ENCODE assay signal across 1 cellular context in the genomic region with DNA sequence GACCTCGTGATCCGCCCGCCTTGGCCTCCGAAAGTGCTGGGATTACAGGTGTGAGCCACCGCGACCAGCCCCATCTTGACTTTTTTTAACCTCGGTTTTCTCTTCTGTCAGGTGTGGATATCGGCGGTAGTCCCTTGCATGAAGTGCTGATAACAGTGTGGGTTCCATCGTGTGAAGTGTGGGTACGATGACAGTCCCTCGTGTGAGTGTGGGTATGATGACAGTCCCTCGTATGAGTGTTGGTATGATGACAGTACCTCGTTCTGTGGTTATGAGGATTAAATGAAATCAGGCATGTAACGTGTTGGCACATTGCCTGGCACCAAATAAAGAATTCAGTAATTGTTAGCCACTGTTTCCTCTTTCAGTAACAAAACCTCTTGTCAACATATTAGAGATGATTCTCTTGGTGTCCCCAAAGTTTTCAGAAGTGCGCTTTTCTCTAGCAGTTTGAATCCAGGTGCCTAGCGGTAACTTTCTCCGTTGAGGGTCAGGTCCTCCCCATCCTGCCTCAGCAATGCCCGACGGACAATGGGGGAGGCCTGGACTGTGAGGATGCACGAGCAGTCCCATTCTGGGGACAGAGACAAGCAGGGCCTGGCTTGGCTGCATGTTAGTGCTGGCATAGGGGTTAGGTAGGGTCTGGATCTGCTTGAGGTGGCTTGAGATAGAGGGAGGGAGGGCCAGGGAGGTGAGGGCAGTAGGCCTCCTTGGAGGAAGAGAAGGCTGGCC.
TF ChIP-seq lines count a peak whose summit lies in the region.

No MANE protein-coding gene starts in this region.

TF ChIP-seq in GM12878, 131 proteins besides CTCF, POLR2A, EP300 and RAD21 (continued from another document and continues in another):
- TF ChIP-seq, protein P1, sequence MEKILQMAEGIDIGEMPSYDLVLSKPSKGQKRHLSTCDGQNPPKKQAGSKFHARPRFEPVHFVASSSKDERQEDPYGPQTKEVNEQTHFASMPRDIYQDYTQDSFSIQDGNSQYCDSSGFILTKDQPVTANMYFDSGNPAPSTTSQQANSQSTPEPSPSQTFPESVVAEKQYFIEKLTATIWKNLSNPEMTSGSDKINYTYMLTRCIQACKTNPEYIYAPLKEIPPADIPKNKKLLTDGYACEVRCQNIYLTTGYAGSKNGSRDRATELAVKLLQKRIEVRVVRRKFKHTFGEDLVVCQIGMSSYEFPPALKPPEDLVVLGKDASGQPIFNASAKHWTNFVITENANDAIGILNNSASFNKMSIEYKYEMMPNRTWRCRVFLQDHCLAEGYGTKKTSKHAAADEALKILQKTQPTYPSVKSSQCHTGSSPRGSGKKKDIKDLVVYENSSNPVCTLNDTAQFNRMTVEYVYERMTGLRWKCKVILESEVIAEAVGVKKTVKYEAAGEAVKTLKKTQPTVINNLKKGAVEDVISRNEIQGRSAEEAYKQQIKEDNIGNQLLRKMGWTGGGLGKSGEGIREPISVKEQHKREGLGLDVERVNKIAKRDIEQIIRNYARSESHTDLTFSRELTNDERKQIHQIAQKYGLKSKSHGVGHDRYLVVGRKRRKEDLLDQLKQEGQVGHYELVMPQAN (conservative IDR thresholded peaks at IDR 0.05), result no peak
- TF ChIP-seq PAX5 (IDR thresholded peaks at IDR 0.05; ENCODE audit: borderline replicate concordance, low read depth, low read length), result no peak; the same call in 1 of the 2 replicates
- TF ChIP-seq PML (IDR thresholded peaks at IDR 0.05; ENCODE audit: low read length), result no peak
- TF ChIP-seq NR2C1 (IDR thresholded peaks at IDR 0.05), result no peak
- TF ChIP-seq ZBED1 (IDR thresholded peaks at IDR 0.05; ENCODE audit: borderline replicate concordance), result no peak
- no peak for TF ChIP-seq SIN3A (IDR thresholded peaks at IDR 0.05; ENCODE audit: low read depth, low read length)
- TF ChIP-seq EZH2 (IDR thresholded peaks at IDR 0.05; ENCODE audit: borderline replicate concordance, control insufficient read depth, low read depth, low read length), result no peak
- TF ChIP-seq, protein P2, sequence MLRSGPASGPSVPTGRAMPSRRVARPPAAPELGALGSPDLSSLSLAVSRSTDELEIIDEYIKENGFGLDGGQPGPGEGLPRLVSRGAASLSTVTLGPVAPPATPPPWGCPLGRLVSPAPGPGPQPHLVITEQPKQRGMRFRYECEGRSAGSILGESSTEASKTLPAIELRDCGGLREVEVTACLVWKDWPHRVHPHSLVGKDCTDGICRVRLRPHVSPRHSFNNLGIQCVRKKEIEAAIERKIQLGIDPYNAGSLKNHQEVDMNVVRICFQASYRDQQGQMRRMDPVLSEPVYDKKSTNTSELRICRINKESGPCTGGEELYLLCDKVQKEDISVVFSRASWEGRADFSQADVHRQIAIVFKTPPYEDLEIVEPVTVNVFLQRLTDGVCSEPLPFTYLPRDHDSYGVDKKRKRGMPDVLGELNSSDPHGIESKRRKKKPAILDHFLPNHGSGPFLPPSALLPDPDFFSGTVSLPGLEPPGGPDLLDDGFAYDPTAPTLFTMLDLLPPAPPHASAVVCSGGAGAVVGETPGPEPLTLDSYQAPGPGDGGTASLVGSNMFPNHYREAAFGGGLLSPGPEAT (IDR thresholded peaks at IDR 0.05; ENCODE audit: low read depth), result 0 out of 2 replicates have a peak, but pooled peaks have one; percentile 35
- TF ChIP-seq YY1 (IDR thresholded peaks at IDR 0.05; ENCODE audit: low read depth, low read length), result no peak
- TF ChIP-seq, protein P3, sequence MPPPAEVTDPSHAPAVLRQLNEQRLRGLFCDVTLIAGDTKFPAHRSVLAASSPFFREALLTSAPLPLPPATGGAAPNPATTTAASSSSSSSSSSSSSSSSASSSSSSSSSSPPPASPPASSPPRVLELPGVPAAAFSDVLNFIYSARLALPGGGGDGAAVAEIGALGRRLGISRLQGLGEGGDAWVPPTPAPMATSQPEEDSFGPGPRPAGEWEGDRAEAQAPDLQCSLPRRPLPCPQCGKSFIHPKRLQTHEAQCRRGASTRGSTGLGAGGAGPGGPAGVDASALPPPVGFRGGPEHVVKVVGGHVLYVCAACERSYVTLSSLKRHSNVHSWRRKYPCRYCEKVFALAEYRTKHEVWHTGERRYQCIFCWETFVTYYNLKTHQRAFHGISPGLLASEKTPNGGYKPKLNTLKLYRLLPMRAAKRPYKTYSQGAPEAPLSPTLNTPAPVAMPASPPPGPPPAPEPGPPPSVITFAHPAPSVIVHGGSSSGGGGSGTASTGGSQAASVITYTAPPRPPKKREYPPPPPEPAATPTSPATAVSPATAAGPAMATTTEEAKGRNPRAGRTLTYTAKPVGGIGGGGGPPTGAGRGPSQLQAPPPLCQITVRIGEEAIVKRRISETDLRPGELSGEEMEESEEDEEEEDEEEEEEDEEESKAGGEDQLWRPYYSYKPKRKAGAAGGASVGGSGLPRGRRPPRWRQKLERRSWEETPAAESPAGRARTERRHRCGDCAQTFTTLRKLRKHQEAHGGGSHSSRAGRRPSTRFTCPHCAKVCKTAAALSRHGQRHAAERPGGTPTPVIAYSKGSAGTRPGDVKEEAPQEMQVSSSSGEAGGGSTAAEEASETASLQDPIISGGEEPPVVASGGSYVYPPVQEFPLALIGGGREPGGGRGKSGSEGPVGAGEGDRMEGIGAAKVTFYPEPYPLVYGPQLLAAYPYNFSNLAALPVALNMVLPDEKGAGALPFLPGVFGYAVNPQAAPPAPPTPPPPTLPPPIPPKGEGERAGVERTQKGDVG (CRISPR knock-in tag; IDR thresholded peaks at IDR 0.05), result no peak
- TF ChIP-seq TAF1 (IDR thresholded peaks at IDR 0.05; ENCODE audit: borderline replicate concordance, low read depth, low read length), result no peak
- no peak for TF ChIP-seq TARDBP (IDR thresholded peaks at IDR 0.05; ENCODE audit: borderline replicate concordance)
- TF ChIP-seq SMARCA5 (IDR thresholded peaks at IDR 0.05), result no peak
- TF ChIP-seq, protein P4, sequence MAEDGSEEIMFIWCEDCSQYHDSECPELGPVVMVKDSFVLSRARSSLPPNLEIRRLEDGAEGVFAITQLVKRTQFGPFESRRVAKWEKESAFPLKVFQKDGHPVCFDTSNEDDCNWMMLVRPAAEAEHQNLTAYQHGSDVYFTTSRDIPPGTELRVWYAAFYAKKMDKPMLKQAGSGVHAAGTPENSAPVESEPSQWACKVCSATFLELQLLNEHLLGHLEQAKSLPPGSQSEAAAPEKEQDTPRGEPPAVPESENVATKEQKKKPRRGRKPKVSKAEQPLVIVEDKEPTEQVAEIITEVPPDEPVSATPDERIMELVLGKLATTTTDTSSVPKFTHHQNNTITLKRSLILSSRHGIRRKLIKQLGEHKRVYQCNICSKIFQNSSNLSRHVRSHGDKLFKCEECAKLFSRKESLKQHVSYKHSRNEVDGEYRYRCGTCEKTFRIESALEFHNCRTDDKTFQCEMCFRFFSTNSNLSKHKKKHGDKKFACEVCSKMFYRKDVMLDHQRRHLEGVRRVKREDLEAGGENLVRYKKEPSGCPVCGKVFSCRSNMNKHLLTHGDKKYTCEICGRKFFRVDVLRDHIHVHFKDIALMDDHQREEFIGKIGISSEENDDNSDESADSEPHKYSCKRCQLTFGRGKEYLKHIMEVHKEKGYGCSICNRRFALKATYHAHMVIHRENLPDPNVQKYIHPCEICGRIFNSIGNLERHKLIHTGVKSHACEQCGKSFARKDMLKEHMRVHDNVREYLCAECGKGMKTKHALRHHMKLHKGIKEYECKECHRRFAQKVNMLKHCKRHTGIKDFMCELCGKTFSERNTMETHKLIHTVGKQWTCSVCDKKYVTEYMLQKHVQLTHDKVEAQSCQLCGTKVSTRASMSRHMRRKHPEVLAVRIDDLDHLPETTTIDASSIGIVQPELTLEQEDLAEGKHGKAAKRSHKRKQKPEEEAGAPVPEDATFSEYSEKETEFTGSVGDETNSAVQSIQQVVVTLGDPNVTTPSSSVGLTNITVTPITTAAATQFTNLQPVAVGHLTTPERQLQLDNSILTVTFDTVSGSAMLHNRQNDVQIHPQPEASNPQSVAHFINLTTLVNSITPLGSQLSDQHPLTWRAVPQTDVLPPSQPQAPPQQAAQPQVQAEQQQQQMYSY (CRISPR knock-in tag; IDR thresholded peaks at IDR 0.05), result no peak
- TF ChIP-seq, protein P5, sequence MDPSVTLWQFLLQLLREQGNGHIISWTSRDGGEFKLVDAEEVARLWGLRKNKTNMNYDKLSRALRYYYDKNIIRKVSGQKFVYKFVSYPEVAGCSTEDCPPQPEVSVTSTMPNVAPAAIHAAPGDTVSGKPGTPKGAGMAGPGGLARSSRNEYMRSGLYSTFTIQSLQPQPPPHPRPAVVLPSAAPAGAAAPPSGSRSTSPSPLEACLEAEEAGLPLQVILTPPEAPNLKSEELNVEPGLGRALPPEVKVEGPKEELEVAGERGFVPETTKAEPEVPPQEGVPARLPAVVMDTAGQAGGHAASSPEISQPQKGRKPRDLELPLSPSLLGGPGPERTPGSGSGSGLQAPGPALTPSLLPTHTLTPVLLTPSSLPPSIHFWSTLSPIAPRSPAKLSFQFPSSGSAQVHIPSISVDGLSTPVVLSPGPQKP (IDR thresholded peaks at IDR 0.05; ENCODE audit: low read depth, low read length), result no peak
- TF ChIP-seq NBN (IDR thresholded peaks at IDR 0.05), result peak; percentile 71; the same call in 1 of the 2 replicates
- TF ChIP-seq, protein P6, sequence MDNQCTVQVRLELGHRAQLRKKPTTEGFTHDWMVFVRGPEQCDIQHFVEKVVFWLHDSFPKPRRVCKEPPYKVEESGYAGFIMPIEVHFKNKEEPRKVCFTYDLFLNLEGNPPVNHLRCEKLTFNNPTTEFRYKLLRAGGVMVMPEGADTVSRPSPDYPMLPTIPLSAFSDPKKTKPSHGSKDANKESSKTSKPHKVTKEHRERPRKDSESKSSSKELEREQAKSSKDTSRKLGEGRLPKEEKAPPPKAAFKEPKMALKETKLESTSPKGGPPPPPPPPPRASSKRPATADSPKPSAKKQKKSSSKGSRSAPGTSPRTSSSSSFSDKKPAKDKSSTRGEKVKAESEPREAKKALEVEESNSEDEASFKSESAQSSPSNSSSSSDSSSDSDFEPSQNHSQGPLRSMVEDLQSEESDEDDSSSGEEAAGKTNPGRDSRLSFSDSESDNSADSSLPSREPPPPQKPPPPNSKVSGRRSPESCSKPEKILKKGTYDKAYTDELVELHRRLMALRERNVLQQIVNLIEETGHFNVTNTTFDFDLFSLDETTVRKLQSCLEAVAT (IDR thresholded peaks at IDR 0.05), result peak; percentile 81; the same call in 1 of the 2 replicates
- no peak for TF ChIP-seq EED (IDR thresholded peaks at IDR 0.05; ENCODE audit: low read depth)
- no peak for TF ChIP-seq CBX5 (IDR thresholded peaks at IDR 0.05; ENCODE audit: low read depth)
- no peak; the same call in 1 of the 2 replicates for TF ChIP-seq BACH1 (IDR thresholded peaks at IDR 0.05; ENCODE audit: borderline replicate concordance)
- TF ChIP-seq JUNB (IDR thresholded peaks at IDR 0.05), result no peak
- TF ChIP-seq POLR2AphosphoS2 (IDR thresholded peaks at IDR 0.05; ENCODE audit: low read depth, low read length), result no peak
- TF ChIP-seq DPF2 (IDR thresholded peaks at IDR 0.05), result peak; percentile 62; the same call in 1 of the 2 replicates
- TF ChIP-seq SRF (IDR thresholded peaks at IDR 0.05; ENCODE audit: low read depth in 2 of 2, low read length in 2 of 2), result no peak
- TF ChIP-seq SREBF1 (IDR thresholded peaks at IDR 0.05; ENCODE audit: low read length), result no peak
- TF ChIP-seq, protein P7, sequence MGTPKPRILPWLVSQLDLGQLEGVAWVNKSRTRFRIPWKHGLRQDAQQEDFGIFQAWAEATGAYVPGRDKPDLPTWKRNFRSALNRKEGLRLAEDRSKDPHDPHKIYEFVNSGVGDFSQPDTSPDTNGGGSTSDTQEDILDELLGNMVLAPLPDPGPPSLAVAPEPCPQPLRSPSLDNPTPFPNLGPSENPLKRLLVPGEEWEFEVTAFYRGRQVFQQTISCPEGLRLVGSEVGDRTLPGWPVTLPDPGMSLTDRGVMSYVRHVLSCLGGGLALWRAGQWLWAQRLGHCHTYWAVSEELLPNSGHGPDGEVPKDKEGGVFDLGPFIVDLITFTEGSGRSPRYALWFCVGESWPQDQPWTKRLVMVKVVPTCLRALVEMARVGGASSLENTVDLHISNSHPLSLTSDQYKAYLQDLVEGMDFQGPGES (IDR thresholded peaks at IDR 0.05), result no peak
- peak; percentile 69 for TF ChIP-seq SMAD1 (IDR thresholded peaks at IDR 0.05; ENCODE audit: low read depth, partially characterized antibody)
- TF ChIP-seq GATAD2B (conservative IDR thresholded peaks at IDR 0.05; ENCODE audit: low read depth), result no peak
- TF ChIP-seq RFX5 (IDR thresholded peaks at IDR 0.05; ENCODE audit: low read depth, low read length), result no peak
- peak; percentile 64; the same call in 1 of the 2 replicates for TF ChIP-seq RUNX3 (IDR thresholded peaks at IDR 0.05; ENCODE audit: low read length)
- TF ChIP-seq IKZF1 (conservative IDR thresholded peaks at IDR 0.05), result no peak; the same call in 1 of the 2 replicates
- no peak for TF ChIP-seq ZZZ3 (IDR thresholded peaks at IDR 0.05; ENCODE audit: control insufficient read depth, insufficient read length, low read depth)
- no peak for TF ChIP-seq WRNIP1 (IDR thresholded peaks at IDR 0.05; ENCODE audit: borderline replicate concordance, low read depth, low read length)
- TF ChIP-seq STAT1 (conservative IDR thresholded peaks at IDR 0.05), result no peak
- TF ChIP-seq CHD1 (IDR thresholded peaks at IDR 0.05; ENCODE audit: low read depth, low read length), result no peak
- 0 out of 2 replicates have a peak, but pooled peaks have one; percentile 19 for TF ChIP-seq TCF12 (IDR thresholded peaks at IDR 0.05; ENCODE audit: low read depth, low read length)
- TF ChIP-seq BMI1 (IDR thresholded peaks at IDR 0.05; ENCODE audit: borderline replicate concordance), result no peak
- TF ChIP-seq, protein P8, sequence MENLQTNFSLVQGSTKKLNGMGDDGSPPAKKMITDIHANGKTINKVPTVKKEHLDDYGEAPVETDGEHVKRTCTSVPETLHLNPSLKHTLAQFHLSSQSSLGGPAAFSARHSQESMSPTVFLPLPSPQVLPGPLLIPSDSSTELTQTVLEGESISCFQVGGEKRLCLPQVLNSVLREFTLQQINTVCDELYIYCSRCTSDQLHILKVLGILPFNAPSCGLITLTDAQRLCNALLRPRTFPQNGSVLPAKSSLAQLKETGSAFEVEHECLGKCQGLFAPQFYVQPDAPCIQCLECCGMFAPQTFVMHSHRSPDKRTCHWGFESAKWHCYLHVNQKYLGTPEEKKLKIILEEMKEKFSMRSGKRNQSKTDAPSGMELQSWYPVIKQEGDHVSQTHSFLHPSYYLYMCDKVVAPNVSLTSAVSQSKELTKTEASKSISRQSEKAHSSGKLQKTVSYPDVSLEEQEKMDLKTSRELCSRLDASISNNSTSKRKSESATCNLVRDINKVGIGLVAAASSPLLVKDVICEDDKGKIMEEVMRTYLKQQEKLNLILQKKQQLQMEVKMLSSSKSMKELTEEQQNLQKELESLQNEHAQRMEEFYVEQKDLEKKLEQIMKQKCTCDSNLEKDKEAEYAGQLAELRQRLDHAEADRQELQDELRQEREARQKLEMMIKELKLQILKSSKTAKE (IDR thresholded peaks at IDR 0.05; ENCODE audit: low read depth, poor library complexity, severe bottlenecking), result peak; percentile 30
- no peak for TF ChIP-seq KAT2A (conservative IDR thresholded peaks at IDR 0.05; ENCODE audit: control insufficient read depth, low read depth, low read length)
- TF ChIP-seq ZNF622 (IDR thresholded peaks at IDR 0.05), result no peak
- no peak for TF ChIP-seq HDAC2 (IDR thresholded peaks at IDR 0.05)
- TF ChIP-seq IKZF2 (IDR thresholded peaks at IDR 0.05), result peak in 1 of 2 experiments; percentile 23; a peak in 2 of 4 replicates
- TF ChIP-seq MYC (IDR thresholded peaks at IDR 0.05; ENCODE audit: insufficient read depth, insufficient read length, insufficient replicate concordance, low read length, severe bottlenecking), result no peak
